1 cellular context compared by ENCODE assay signal in genomic region chr17:48892940-48893645, GRCh38.
TF ChIP-seq lines count a peak whose summit lies in the region.

No MANE protein-coding gene starts in this region.

TF ChIP-seq in K562, 482 proteins besides CTCF, POLR2A, EP300 and RAD21 (continued from another document and continues in another):
- TF ChIP-seq RREB1 (CRISPR knock-in tag; IDR thresholded peaks at IDR 0.05) (no peak), KLF1 (tag; IDR thresholded peaks at IDR 0.05) (no peak), ZNF518B (CRISPR knock-in tag; IDR thresholded peaks at IDR 0.05) (no peak), ATF7 (IDR thresholded peaks at IDR 0.05) (no peak), ZNF699 (CRISPR knock-in tag; IDR thresholded peaks at IDR 0.05; ENCODE audit: insufficient replicate concordance) (no peak), SPI1 (IDR thresholded peaks at IDR 0.05; ENCODE audit: borderline replicate concordance, low read depth, low read length) (no peak), CCNT2 (IDR thresholded peaks at IDR 0.05; ENCODE audit: borderline replicate concordance, extremely low read depth, insufficient read length, low read depth, low read length) (no peak), HDAC3 (IDR thresholded peaks at IDR 0.05; ENCODE audit: borderline replicate concordance, partially characterized antibody) (no peak), HBP1 (CRISPR knock-in tag; IDR thresholded peaks at IDR 0.05) (no peak), PURB (CRISPR knock-in tag; IDR thresholded peaks at IDR 0.05; ENCODE audit: low read depth) (no peak), EP400 (IDR thresholded peaks at IDR 0.05) (peak; percentile 79; the same call in 1 of the 2 replicates), ZNF239 (CRISPR knock-in tag; IDR thresholded peaks at IDR 0.05) (no peak), SNAPC5 (CRISPR knock-in tag; IDR thresholded peaks at IDR 0.05) (no peak), SFPQ (IDR thresholded peaks at IDR 0.05; ENCODE audit: low read depth, low read length) (no peak), GMEB1 (CRISPR knock-in tag; IDR thresholded peaks at IDR 0.05) (no peak), MCM2 (IDR thresholded peaks at IDR 0.05; ENCODE audit: low read depth) (no peak), ZNF639 (CRISPR knock-in tag; conservative IDR thresholded peaks at IDR 0.05 in 1 of 2, IDR thresholded peaks at IDR 0.05 in 1 of 2) (no peak), PHB (CRISPR knock-in tag; IDR thresholded peaks at IDR 0.05) (no peak), MECOM (CRISPR knock-in tag; IDR thresholded peaks at IDR 0.05) (no peak), TBP (optimal IDR thresholded peaks at IDR 0.05; ENCODE audit: low read depth, low read length) (no peak), NFIC (IDR thresholded peaks at IDR 0.05) (no peak; the same call in 1 of the 2 replicates), SIN3A (IDR thresholded peaks at IDR 0.05; ENCODE audit: borderline replicate concordance in 2 of 2, control insufficient read depth in 1 of 2, low read depth in 2 of 2, low read length in 2 of 2) (0 out of 4 replicates have a peak, but pooled peaks of 1 of the 2 experiments have one; percentile 5), ZNF232 (CRISPR knock-in tag; IDR thresholded peaks at IDR 0.05) (no peak), NR2F6 (CRISPR knock-in tag; IDR thresholded peaks at IDR 0.05) (no peak), PTBP1 (IDR thresholded peaks at IDR 0.05; ENCODE audit: low read depth, low read length) (no peak), SMAD2 (IDR thresholded peaks at IDR 0.05; ENCODE audit: low read depth, low read length) (no peak), CREBBP (IDR thresholded peaks at IDR 0.05; ENCODE audit: low read depth, low read length) (no peak), XRCC3 (IDR thresholded peaks at IDR 0.05) (no peak), FOXM1 (IDR thresholded peaks at IDR 0.05; ENCODE audit: low read depth) (0 out of 2 replicates have a peak, but pooled peaks have one; percentile 5), FOXM1 (CRISPR knock-in tag; IDR thresholded peaks at IDR 0.05; ENCODE audit: low read depth) (peak; percentile 80; the same call in 1 of the 2 replicates), ZNF655 (CRISPR knock-in tag; IDR thresholded peaks at IDR 0.05) (no peak), CBX3 (IDR thresholded peaks at IDR 0.05; ENCODE audit: borderline replicate concordance in 1 of 2, low read length in 2 of 2) (no peak), PHF20 (IDR thresholded peaks at IDR 0.05; ENCODE audit: partially characterized antibody) (peak; percentile 2), NUFIP1 (IDR thresholded peaks at IDR 0.05; ENCODE audit: partially characterized antibody) (no peak), SMAD4 (CRISPR knock-in tag; conservative IDR thresholded peaks at IDR 0.05) (no peak), ZNF212 (CRISPR knock-in tag; IDR thresholded peaks at IDR 0.05) (no peak), ZNF586 (CRISPR knock-in tag; conservative IDR thresholded peaks at IDR 0.05) (no peak), ZNF707 (CRISPR knock-in tag; conservative IDR thresholded peaks at IDR 0.05) (no peak), NFXL1 (CRISPR knock-in tag; IDR thresholded peaks at IDR 0.05) (no peak), SIRT6 (IDR thresholded peaks at IDR 0.05; ENCODE audit: low read depth, low read length) (no peak), ZNF511 (CRISPR knock-in tag; IDR thresholded peaks at IDR 0.05) (peak; percentile 18; the same call in 1 of the 2 replicates), PRPF4 (IDR thresholded peaks at IDR 0.05; ENCODE audit: insufficient read depth, low read depth, low read length, poor library complexity, severe bottlenecking) (no peak), HNRNPH1 (optimal IDR thresholded peaks at IDR 0.05; ENCODE audit: low read depth, low read length) (no peak), ZNF224 (CRISPR knock-in tag; IDR thresholded peaks at IDR 0.05) (no peak), PREB (CRISPR knock-in tag; IDR thresholded peaks at IDR 0.05) (no peak), SAP30 (IDR thresholded peaks at IDR 0.05; ENCODE audit: borderline replicate concordance, insufficient read depth, low read depth, low read length, poor library complexity, severe bottlenecking) (peak; percentile 11)
